9 cellular contexts compared by ENCODE assay signal in genomic region chr10:52256832-52257691, GRCh38. TPM values are rescaled to one million over a fixed set of nuclear protein-coding genes. Genes with fewer than 3 reads are reported as not detected.
DNase-seq lines count a peak whose midpoint lies in the region; ATAC-seq, FAIRE-seq and TF ChIP-seq lines count a peak whose summit lies in the region.
"Had no signal": no experiment of that assay in that cellular context is flagged by ENCODE, and none has a peak within 500 bp of the region (broad histone marks: within the 10 kb centered on the region; RNA-seq: fewer than 3 reads in every experiment).

No MANE protein-coding gene starts in this region.

- no peaks in the 10 kb centered on the region for H3K4me1 ChIP-seq in suprapubic skin

- H3K9me3 ChIP-seq in suprapubic skin = no peaks in the 10 kb centered on the region

- H3K36me3 ChIP-seq in bronchial epithelial cell (ENCODE audit: control insufficient read depth, insufficient read depth, low read length) (no peaks in the 10 kb centered on the region), suprapubic skin (no peaks in the 10 kb centered on the region)

- POLR2A ChIA-PET in HEK293T (lab: Yijun Ruan, JAX) = no interaction called here

- FAIRE-seq in bronchial epithelial cell (lab: Jason Lieb, UNC) = no peak

- WGBS in suprapubic skin = 68% methylated on average over 6 of the region's 6 CpGs

- peak; percentile 99 for ATAC-seq in GM21367 (IDR thresholded peaks at IDR 0.05; ENCODE audit: unreplicated experiment)
- peak; percentile 99 for ATAC-seq in HG03159 (IDR thresholded peaks at IDR 0.05; ENCODE audit: unreplicated experiment)

- no peak for TF ChIP-seq EP300 in suprapubic skin (IDR thresholded peaks at IDR 0.05)

- H3K4me3 ChIP-seq in GM08714 (ENCODE audit: low read length) (peak overlapping the region; percentile 31; the same call in 1 of the 2 replicates), bronchial epithelial cell (ENCODE audit: low read depth, low read length) (no peak overlapping the region), suprapubic skin (no peak overlapping the region)

- no peaks in the 10 kb centered on the region for H3K27me3 ChIP-seq in bronchial epithelial cell (ENCODE audit: control insufficient read depth, insufficient read depth, low read length)
- H3K27me3 ChIP-seq in suprapubic skin = no peaks in the 10 kb centered on the region

- no peak overlapping the region for H3K27ac ChIP-seq in suprapubic skin

- TF ChIP-seq POLR2A in suprapubic skin (IDR thresholded peaks at IDR 0.05) = no peak

- TF ChIP-seq CTCF in bronchial epithelial cell (IDR thresholded peaks at IDR 0.05; ENCODE audit: insufficient read depth, low read length, severe bottlenecking) (no peak), suprapubic skin (IDR thresholded peaks at IDR 0.05) (no peak)

- CTCF ChIA-PET in HEK293T (lab: Yijun Ruan, JAX) = no interaction called here

- DNase-seq in bronchial epithelial cell (ENCODE audit: low read depth) (peak; percentile 98), HEK293T (ENCODE audit: extremely low spot score) (no peak), NCI-H187 (lab: John Stamatoyannopoulos, UW) (no peak), suprapubic skin (ENCODE audit: low spot score in 2 of 2) (no peak)
- no peak for DNase-seq in stimulated activated CD4-positive, alpha-beta T cell treated with anti-CD3 and anti-CD28 coated beads, Interleukin-15, amount 100 ng/mL, for 24 hours
- DNase-seq: C1 segment of cervical spinal cord had no signal

TF ChIP-seq in HEK293T, 16 proteins besides CTCF, POLR2A, EP300 and RAD21:
- no peak for TF ChIP-seq ZNF384 (IDR thresholded peaks at IDR 0.05)
- TF ChIP-seq SUZ12 (IDR thresholded peaks at IDR 0.05) = no peak
- TF ChIP-seq BHLHE40 (IDR thresholded peaks at IDR 0.05; ENCODE audit: borderline replicate concordance) = no peak
TF ChIP-seq in HEK293T: peak in this region for 0.

RNA-seq across cellular contexts. Expression of gene DKK1, which starts 57.0 kb away (rescaled TPM):
- total RNA-seq in bronchial epithelial cell (13.6 and 43.7 TPM in 2 replicates), suprapubic skin (10 to 100 TPM; 12.7 to 18.5 (median 15.8) TPM)
